ENCODE assay signal across 12 cellular contexts in the genomic region with DNA sequence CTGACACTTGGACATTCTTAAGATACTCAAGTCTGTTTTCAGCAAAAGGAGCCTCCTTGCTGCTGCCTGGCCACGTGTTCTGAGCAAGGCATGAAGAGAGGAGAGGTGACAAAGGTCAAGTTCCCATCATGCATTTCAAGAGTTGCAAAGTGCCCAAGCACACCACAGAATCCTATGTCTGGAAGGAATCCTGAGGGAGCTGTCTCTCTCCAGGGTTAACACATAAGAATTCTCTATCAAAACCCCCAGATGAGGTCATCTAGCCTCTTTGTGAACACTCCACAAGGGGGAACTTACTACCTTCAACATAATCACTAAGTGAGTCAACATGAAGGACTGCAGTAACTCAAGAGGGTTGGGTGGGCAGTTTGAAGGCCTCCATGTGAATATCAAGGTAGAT. TPM values are rescaled to one million over a fixed set of nuclear protein-coding genes. Genes with fewer than 3 reads are reported as not detected.
A peak's percentile ranks its signal among the peaks of the same experiment; 100 is the strongest.
DNase-seq lines count a peak whose midpoint lies in the region; ATAC-seq lines count a peak whose summit lies in the region.
"Had no signal": no experiment of that assay in that cellular context is flagged by ENCODE, and none has a peak within 500 bp of the region (broad histone marks: within the 10 kb centered on the region; RNA-seq: fewer than 3 reads in every experiment).

No MANE protein-coding gene starts in this region.

- no peak overlapping the region for H3K14ac ChIP-seq in neuronal stem cell (ENCODE audit: low read length)

- H3K9me3 Mint-ChIP-seq in stimulated activated naive CD8-positive, alpha-beta T cell treated with anti-CD3 and anti-CD28 coated beads, Interleukin-15, Interleukin-2, amounts not matched to agents 100 ng/mL and 50 ng/mL, for 24 hours: no peaks in the 10 kb centered on the region
- H3K9me3 Mint-ChIP-seq in activated T-helper 1 cell treated with anti-CD3 and anti-CD28 coated beads, Interleukin-12 subunit alpha, Interleukin-12 subunit beta, Interleukin-2, Interleukin-4 antibody, amounts not matched to agents 30 ng/mL and 10 ng/mL and 1 ng/mL, durations not matched to agents 14 hours and 24 hours and 36 hours: no peaks in the 10 kb centered on the region

- H3K4me2 ChIP-seq in neuronal stem cell (ENCODE audit: insufficient read depth, low read length, poor library complexity, severe bottlenecking): no peak overlapping the region

- no peaks in the 10 kb centered on the region for H3K27me3 Mint-ChIP-seq in stimulated activated naive CD8-positive, alpha-beta T cell treated with anti-CD3 and anti-CD28 coated beads, Interleukin-15, Interleukin-2, amounts not matched to agents 100 ng/mL and 50 ng/mL, for 24 hours
- no peaks in the 10 kb centered on the region for H3K27me3 Mint-ChIP-seq in activated T-helper 1 cell treated with anti-CD3 and anti-CD28 coated beads, Interleukin-12 subunit alpha, Interleukin-12 subunit beta, Interleukin-2, Interleukin-4 antibody, amounts not matched to agents 30 ng/mL and 10 ng/mL and 1 ng/mL, durations not matched to agents 14 hours and 24 hours and 36 hours (ENCODE audit: insufficient read depth)
- H3K27me3 Mint-ChIP-seq: activated CD8-positive, alpha-beta memory T cell treated with anti-CD3 and anti-CD28 coated beads, Interleukin-2, amount 10 ng/mL, durations not matched to agents 7 days and 5 days had no signal

- no peak overlapping the region for H4K8ac ChIP-seq in neuronal stem cell (ENCODE audit: low read depth, low read length)

- peaks cover 30% of the 10 kb centered on the region for H3K36me3 Mint-ChIP-seq in stimulated activated naive CD8-positive, alpha-beta T cell treated with anti-CD3 and anti-CD28 coated beads, Interleukin-15, Interleukin-2, amounts not matched to agents 100 ng/mL and 50 ng/mL, for 24 hours (ENCODE audit: low read depth)
- H3K36me3 Mint-ChIP-seq in activated T-helper 1 cell treated with anti-CD3 and anti-CD28 coated beads, Interleukin-12 subunit alpha, Interleukin-12 subunit beta, Interleukin-2, Interleukin-4 antibody, amounts not matched to agents 30 ng/mL and 10 ng/mL and 1 ng/mL, durations not matched to agents 14 hours and 24 hours and 36 hours (ENCODE audit: low read depth): peaks cover 2% of the 10 kb centered on the region

- H3K27ac ChIP-seq in neuronal stem cell (replicated peaks; ENCODE audit: low read length): no peak overlapping the region

- no CpG with 5 or more reads among the region's 1 CpG for WGBS in neuronal stem cell (ENCODE audit: extremely low coverage in 2 of 2, insufficient read length in 2 of 2, insufficient replicate concordance in 1 of 2), 2 donors

- no peak overlapping the region for H2BK12ac ChIP-seq in neuronal stem cell (ENCODE audit: low read length)

- no peak overlapping the region for H3K23ac ChIP-seq in neuronal stem cell (ENCODE audit: low read depth, low read length, poor library complexity)

- H2BK15ac ChIP-seq in neuronal stem cell (ENCODE audit: low read length): no peak overlapping the region

- no peaks in the 10 kb centered on the region for H3K9me3 ChIP-seq in neuronal stem cell (replicated peaks in 1 of 2; ENCODE audit: control insufficient read depth in 2 of 2, insufficient read depth in 1 of 2, low read depth in 1 of 2, low read length in 2 of 2)
- H3K9me3 ChIP-seq: tibial nerve had no signal

- ATAC-seq in stimulated activated naive CD8-positive, alpha-beta T cell treated with anti-CD3 and anti-CD28 coated beads, Interleukin-15, Interleukin-2, amounts not matched to agents 100 U/mL and 50 U/mL, for 24 hours: no peak
- ATAC-seq in HG03108 (IDR thresholded peaks at IDR 0.05; ENCODE audit: unreplicated experiment): no peak
- ATAC-seq in HG02642 (IDR thresholded peaks at IDR 0.05; ENCODE audit: poor library complexity, unreplicated experiment): no peak
- ATAC-seq in GM19324 (IDR thresholded peaks at IDR 0.05; ENCODE audit: low FRiP score, unreplicated experiment): no peak
- ATAC-seq: activated CD8-positive, alpha-beta memory T cell treated with anti-CD3 and anti-CD28 coated beads, Interleukin-2, amount 10 ng/mL, durations not matched to agents 7 days and 5 days had no signal

- H3K4me1 ChIP-seq in neuronal stem cell (ENCODE audit: control insufficient read depth in 2 of 2, insufficient read depth in 1 of 2, low read depth in 1 of 2, low read length in 2 of 2): peaks cover 8 to 10% of the 10 kb centered on the region in 2 donors

- H2BK120ac ChIP-seq in neuronal stem cell (ENCODE audit: low read depth, low read length): no peak overlapping the region

- H2BK5ac ChIP-seq in neuronal stem cell (ENCODE audit: low read length): no peak overlapping the region

- no peak overlapping the region for H2AFZ ChIP-seq in neuronal stem cell (ENCODE audit: low read length)

- peak overlapping the region; percentile 17 for H3K27ac Mint-ChIP-seq in stimulated activated naive CD8-positive, alpha-beta T cell treated with anti-CD3 and anti-CD28 coated beads, Interleukin-15, Interleukin-2, amounts not matched to agents 100 ng/mL and 50 ng/mL, for 24 hours
- H3K27ac Mint-ChIP-seq in activated T-helper 1 cell treated with anti-CD3 and anti-CD28 coated beads, Interleukin-12 subunit alpha, Interleukin-12 subunit beta, Interleukin-2, Interleukin-4 antibody, amounts not matched to agents 30 ng/mL and 10 ng/mL and 1 ng/mL, durations not matched to agents 14 hours and 24 hours and 36 hours: peak overlapping the region; percentile 35
- H3K27ac Mint-ChIP-seq: activated CD8-positive, alpha-beta memory T cell treated with anti-CD3 and anti-CD28 coated beads, Interleukin-2, amount 10 ng/mL, durations not matched to agents 7 days and 5 days had no signal

- H3K18ac ChIP-seq in neuronal stem cell (ENCODE audit: low read length): no peak overlapping the region

- intact Hi-C loops in activated T-helper 1 cell treated with anti-CD3 and anti-CD28 coated beads, Interleukin-12 subunit alpha, Interleukin-12 subunit beta, Interleukin-2, Interleukin-4 antibody, amounts not matched to agents 30 ng/mL and 10 ng/mL and 1 ng/mL, durations not matched to agents 14 hours and 24 hours and 36 hours (cut with micrococcal nuclease): no loop called here

- H3K9ac ChIP-seq in neuronal stem cell (ENCODE audit: low read depth, low read length, poor library complexity): no peak overlapping the region

- H3K79me1 ChIP-seq in neuronal stem cell (ENCODE audit: low read depth, low read length): peaks cover 2% of the 10 kb centered on the region

- no peak for DNase-seq in stimulated activated naive CD8-positive, alpha-beta T cell treated with anti-CD3 and anti-CD28 coated beads, Interleukin-15, Interleukin-2, amounts not matched to agents 100 U/mL and 50 U/mL, for 24 hours
- DNase-seq in activated T-helper 1 cell treated with anti-CD3 and anti-CD28 coated beads, Interleukin-12 subunit alpha, Interleukin-12 subunit beta, Interleukin-2, Interleukin-4 antibody, amounts not matched to agents 30 ng/mL and 10 ng/mL and 1 ng/mL, durations not matched to agents 14 hours and 24 hours and 36 hours (ENCODE audit: low spot score): no peak
- DNase-seq in hepatic stellate cell (ENCODE audit: low spot score) (peak; percentile 91), neuronal stem cell (ENCODE audit: low spot score) (no peak)
- DNase-seq: activated CD8-positive, alpha-beta memory T cell treated with anti-CD3 and anti-CD28 coated beads, Interleukin-2, amount 10 ng/mL, durations not matched to agents 7 days and 5 days; DMS 273 treated with DMSO at 0.1 percent for 48 hours; NK-92 treated with Interleukin-12 subunit alpha and Interleukin-12 subunit beta, amount 100 ng/mL, for 24 hours had no signal

- no peak overlapping the region for H3K4me3 ChIP-seq in neuronal stem cell (ENCODE audit: low read length in 2 of 2)
- H3K4me3 ChIP-seq: tibial nerve had no signal

- H3K4ac ChIP-seq in neuronal stem cell (ENCODE audit: low read length): no peak overlapping the region

- no peak overlapping the region for H3K4me3 Mint-ChIP-seq in stimulated activated naive CD8-positive, alpha-beta T cell treated with anti-CD3 and anti-CD28 coated beads, Interleukin-15, Interleukin-2, amounts not matched to agents 100 ng/mL and 50 ng/mL, for 24 hours
- no peak overlapping the region for H3K4me3 Mint-ChIP-seq in activated T-helper 1 cell treated with anti-CD3 and anti-CD28 coated beads, Interleukin-12 subunit alpha, Interleukin-12 subunit beta, Interleukin-2, Interleukin-4 antibody, amounts not matched to agents 30 ng/mL and 10 ng/mL and 1 ng/mL, durations not matched to agents 14 hours and 24 hours and 36 hours
- H3K4me3 Mint-ChIP-seq: activated CD8-positive, alpha-beta memory T cell treated with anti-CD3 and anti-CD28 coated beads, Interleukin-2, amount 10 ng/mL, durations not matched to agents 7 days and 5 days had no signal

- no peak overlapping the region for H4K91ac ChIP-seq in neuronal stem cell (ENCODE audit: low read depth, low read length, poor library complexity)

- no peaks in the 10 kb centered on the region for H3K27me3 ChIP-seq in neuronal stem cell (ENCODE audit: control insufficient read depth in 3 of 3, insufficient read depth in 3 of 3, low read depth in 1 of 3, low read length in 3 of 3)
- H3K27me3 ChIP-seq: tibial nerve had no signal

- H3K36me3 ChIP-seq in neuronal stem cell (replicated peaks in 1 of 2; ENCODE audit: control insufficient read depth in 2 of 2, insufficient read depth in 2 of 2, low read length in 2 of 2): peaks cover 28 to 69% of the 10 kb centered on the region in 2 donors

- H2AK5ac ChIP-seq in neuronal stem cell (ENCODE audit: low read depth, low read length): no peak overlapping the region

- H3K4me1 Mint-ChIP-seq in stimulated activated naive CD8-positive, alpha-beta T cell treated with anti-CD3 and anti-CD28 coated beads, Interleukin-15, Interleukin-2, amounts not matched to agents 100 ng/mL and 50 ng/mL, for 24 hours (ENCODE audit: low read depth): peaks cover 29% of the 10 kb centered on the region
- peaks cover 18% of the 10 kb centered on the region for H3K4me1 Mint-ChIP-seq in activated T-helper 1 cell treated with anti-CD3 and anti-CD28 coated beads, Interleukin-12 subunit alpha, Interleukin-12 subunit beta, Interleukin-2, Interleukin-4 antibody, amounts not matched to agents 30 ng/mL and 10 ng/mL and 1 ng/mL, durations not matched to agents 14 hours and 24 hours and 36 hours (ENCODE audit: low read depth)

RNA-seq across cellular contexts. Expression of gene FSCN1, which starts 33.3 kb away (rescaled TPM):
- total RNA-seq in activated T-helper 1 cell treated with anti-CD3 and anti-CD28 coated beads, Interleukin-12 subunit alpha, Interleukin-12 subunit beta, Interleukin-2, Interleukin-4 antibody, amounts not matched to agents 30 ng/mL and 10 ng/mL and 1 ng/mL, durations not matched to agents 14 hours and 24 hours and 36 hours: 39.1 and 39.5 TPM in 2 replicates
- polyA plus RNA-seq in neuronal stem cell (2013, experiment 1 of 2): 203 TPM
- 202 TPM for polyA plus RNA-seq in neuronal stem cell (2013, experiment 2 of 2)
